Comparison of ENCODE assay signal across 22 cellular contexts in the genomic region with DNA sequence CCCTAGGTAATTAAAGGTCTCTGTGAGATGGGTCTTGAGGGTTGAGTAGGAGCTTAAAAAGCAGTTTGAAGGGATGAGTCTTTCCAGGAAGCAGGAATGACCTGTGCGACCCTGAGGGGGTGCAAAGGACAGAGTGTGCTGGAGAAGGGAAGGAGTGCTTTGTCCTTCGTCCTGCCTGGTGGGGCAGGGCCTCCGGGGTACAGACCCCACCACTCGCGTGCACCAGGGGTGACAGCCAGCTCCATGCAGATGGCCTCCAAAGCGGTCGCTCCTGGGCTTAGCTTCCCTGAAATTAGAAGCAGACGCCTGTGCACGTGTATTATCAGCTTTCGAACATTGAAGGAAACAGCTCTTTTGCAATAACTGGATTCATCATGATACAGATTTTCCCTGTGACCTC.
DNase-seq lines count a peak whose midpoint lies in the region; ATAC-seq and TF ChIP-seq lines count a peak whose summit lies in the region.
"Had no signal": no experiment of that assay in that cellular context is flagged by ENCODE, and none has a peak within 500 bp of the region (broad histone marks: within the 10 kb centered on the region; RNA-seq: fewer than 3 reads in every experiment).

No MANE protein-coding gene starts in this region.

- TF ChIP-seq CTCF in heart right ventricle (IDR thresholded peaks at IDR 0.05) (no peak), nephron (IDR thresholded peaks at IDR 0.05; ENCODE audit: unreplicated experiment in 3 of 3) (no peak), sigmoid colon (IDR thresholded peaks at IDR 0.05) (no peak), psoas muscle (IDR thresholded peaks at IDR 0.05) (no peak)

- peak overlapping the region; percentile 10 to 41 (median 33) for H3K27ac Mint-ChIP-seq in nephron
- H3K27ac Mint-ChIP-seq: CD4-positive, CD25-positive, alpha-beta regulatory T cell had no signal

- ATAC-seq in heart right ventricle (no peak), psoas muscle (no peak), HG02623 (IDR thresholded peaks at IDR 0.05; ENCODE audit: unreplicated experiment) (no peak)
- ATAC-seq: K562 had no signal

- no peak overlapping the region for H3K9ac ChIP-seq in SK-N-MC (ENCODE audit: insufficient read length)
- H3K9ac ChIP-seq: GM23248 had no signal

- H3K27me3 ChIP-seq in heart right ventricle: peaks cover 0 to 36% (median 12%) of the 10 kb centered on the region in 7 donors
- H3K27me3 ChIP-seq in sigmoid colon: peaks cover 0 to 35% (median 0%) of the 10 kb centered on the region in 3 donors
- peaks cover 0 to 17% (median 0%) of the 10 kb centered on the region in 3 donors for H3K27me3 ChIP-seq in psoas muscle (ENCODE audit: insufficient read depth in 3 of 3, low read length in 2 of 3)

- no peaks in the 10 kb centered on the region for H3K36me3 Mint-ChIP-seq in nephron (ENCODE audit: low read depth)
- H3K36me3 Mint-ChIP-seq: CD4-positive, CD25-positive, alpha-beta regulatory T cell had no signal

- DNase-seq in cardiac septum (ENCODE audit: low spot score) (peak; percentile 5), heart right ventricle (no peak), SK-N-MC (ENCODE audit: low read depth, low spot score) (no peak), sigmoid colon (peak; percentile 28), psoas muscle (no peak)
- no peak for DNase-seq in NK-92 treated with Interleukin-12 subunit alpha and Interleukin-12 subunit beta, amount 100 ng/mL, for 24 hours (lab: John Stamatoyannopoulos, UW)
- DNase-seq: 8988T; CD4-positive, CD25-positive, alpha-beta regulatory T cell; DMS153; GM23248; H7; Kasumi-1; NCI-H1092 treated with DMSO at 0.1 percent for 48 hours; NCI-H1436; NCI-H187; NCI-H2081 treated with DMSO at 0.1 percent for 48 hours; NCI-H2171; NCI-H226; NCI-H510A had no signal

- H3K27ac ChIP-seq in heart right ventricle (no peak overlapping the region), SK-N-MC (peak overlapping the region; percentile 78), sigmoid colon (no peak overlapping the region), psoas muscle (no peak overlapping the region)
- H3K27ac ChIP-seq: GM23248 had no signal

- H3K9me3 ChIP-seq in heart right ventricle (peaks cover 0 to 11% (median 0%) of the 10 kb centered on the region in 11 donors), SK-N-MC (ENCODE audit: low read depth, low read length) (no peaks in the 10 kb centered on the region; the same call in 1 of the 2 replicates), sigmoid colon (peaks cover 0 to 2% (median 0%) of the 10 kb centered on the region in 4 donors), psoas muscle (no peaks in the 10 kb centered on the region)

- peaks cover 24% of the 10 kb centered on the region for H3K4me1 Mint-ChIP-seq in nephron
- H3K4me1 Mint-ChIP-seq: CD4-positive, CD25-positive, alpha-beta regulatory T cell had no signal

- H3K36me3 ChIP-seq in heart right ventricle (no peaks in the 10 kb centered on the region), SK-N-MC (ENCODE audit: insufficient read depth, low read length) (no peaks in the 10 kb centered on the region), sigmoid colon (no peaks in the 10 kb centered on the region), psoas muscle (ENCODE audit: insufficient read depth in 1 of 2, low read depth in 1 of 2) (no peaks in the 10 kb centered on the region)

- peaks cover 22% of the 10 kb centered on the region for H3K27me3 Mint-ChIP-seq in nephron (ENCODE audit: low read depth)
- H3K27me3 Mint-ChIP-seq: CD4-positive, CD25-positive, alpha-beta regulatory T cell had no signal

- H3K4me3 Mint-ChIP-seq in nephron: no peak overlapping the region
- H3K4me3 Mint-ChIP-seq: CD4-positive, CD25-positive, alpha-beta regulatory T cell had no signal

- H3K4me1 ChIP-seq in heart right ventricle (no peaks in the 10 kb centered on the region), sigmoid colon (no peaks in the 10 kb centered on the region), psoas muscle (no peaks in the 10 kb centered on the region)

- H3K9me3 Mint-ChIP-seq in nephron: peaks cover 4% of the 10 kb centered on the region

- TF ChIP-seq POLR2A in sigmoid colon (IDR thresholded peaks at IDR 0.05): no peak

- H3K4me3 ChIP-seq in heart right ventricle (no peak overlapping the region), SK-N-MC (no peak overlapping the region), sigmoid colon (no peak overlapping the region), psoas muscle (no peak overlapping the region)
- H3K4me3 ChIP-seq: GM23248, K562 had no signal

- intact Hi-C loops in cardiac septum (cut with DNase I) (no loop called here), heart right ventricle (cut with DNase I) (no loop called here), sigmoid colon (cut with DNase I) (no loop called here), psoas muscle (cut with DNase I) (no loop called here)

- TF ChIP-seq EP300 in sigmoid colon (IDR thresholded peaks at IDR 0.05): no peak

- 62 to 69% methylated on average over 10 of the region's 10 CpGs for WGBS in heart right ventricle, 2 donors
- WGBS in sigmoid colon, 2 donors: 69 to 78% methylated on average over 10 of the region's 10 CpGs
- 34 to 69% (median 41%) methylated on average over 10 of the region's 10 CpGs for WGBS in psoas muscle, 3 donors

Comparison
In these comparisons a context has a peak if more than half of its experiments do, and no peak if none do; other contexts are left out.
1. DNase-seq: peak in cardiac septum (single experiment) and sigmoid colon (single experiment); none in heart right ventricle (0 of 2), SK-N-MC (single experiment), NK-92 treated with Interleukin-12 subunit alpha and Interleukin-12 subunit beta, amount 100 ng/mL, for 24 hours (single experiment) and psoas muscle (0 of 2).